Comparison of ENCODE assay signal across 7 cellular contexts in genomic region chr2:110316051-110316865, GRCh38.
A peak's percentile ranks its signal among the peaks of the same experiment; 100 is the strongest.
DNase-seq lines count a peak whose midpoint lies in the region; ATAC-seq, FAIRE-seq and TF ChIP-seq lines count a peak whose summit lies in the region.
"Not testable (repeated sequence)": the region's sequence is repeated elsewhere in the genome, so short reads cannot be mapped to it uniquely, and the experiment has no call there.

No MANE protein-coding gene starts in this region.

- H3K9me3 Mint-ChIP-seq in GM23338 = not testable (repeated sequence)

- not testable (repeated sequence) for H3F3A ChIP-seq in GM23338 (replicated peaks; ENCODE audit: low read depth)

- not testable (repeated sequence) for FAIRE-seq in pancreas (lab: Jason Lieb, UNC)

- not testable (repeated sequence) for TF ChIP-seq POLR2A in body of pancreas (IDR thresholded peaks at IDR 0.05); gastroesophageal sphincter (IDR thresholded peaks at IDR 0.05)

- H3K4me1 ChIP-seq in GM23338 (ENCODE audit: insufficient read depth); body of pancreas; gastroesophageal sphincter; left lung; pancreas; aorta (ENCODE audit: control insufficient read depth in 1 of 2, insufficient read depth in 2 of 2, low read length in 2 of 2): not testable (repeated sequence)

- intact Hi-C loops in body of pancreas (cut with DNase I); left cardiac atrium (cut with DNase I); left lung (cut with DNase I); pancreas (cut with DNase I); aorta (cut with DNase I): not testable (repeated sequence)

- H3K4me2 ChIP-seq in GM23338 = not testable (repeated sequence)

- H3K9me3 ChIP-seq in body of pancreas; gastroesophageal sphincter; left lung; pancreas; aorta (ENCODE audit: control insufficient read depth, low read length): not testable (repeated sequence)

- not testable (repeated sequence) for H3K27ac ChIP-seq in GM23338 (ENCODE audit: low read depth); body of pancreas; gastroesophageal sphincter; left lung; pancreas; aorta (ENCODE audit: low read depth in 1 of 2, low read length in 2 of 2)

- H3K4me3 Mint-ChIP-seq in GM23338 = not testable (repeated sequence)

- DNase-seq in GM23338 (ENCODE audit: low spot score); body of pancreas; left cardiac atrium; left lung; pancreas; aorta: not testable (repeated sequence)

- H3K27ac Mint-ChIP-seq in GM23338 = not testable (repeated sequence)

- no CpG with 5 or more reads among the region's 10 CpGs for WGBS in body of pancreas, 2 donors
- WGBS in gastroesophageal sphincter (ENCODE audit: low coverage in 1 of 2), 2 donors = no CpG with 5 or more reads among the region's 10 CpGs
- no CpG with 5 or more reads among the region's 10 CpGs for WGBS in pancreas, 2 donors
- WGBS in aorta, 2 donors = no CpG with 5 or more reads among the region's 10 CpGs

- not testable (repeated sequence) for TF ChIP-seq CTCF in GM23338 (conservative IDR thresholded peaks at IDR 0.05; ENCODE audit: low read depth in 2 of 2); body of pancreas (IDR thresholded peaks at IDR 0.05); gastroesophageal sphincter (IDR thresholded peaks at IDR 0.05); left lung (IDR thresholded peaks at IDR 0.05); pancreas (IDR thresholded peaks at IDR 0.05)

- H3K36me3 Mint-ChIP-seq in GM23338 (ENCODE audit: low read depth) = not testable (repeated sequence)

- not testable (repeated sequence) for H3K27me3 Mint-ChIP-seq in GM23338 (ENCODE audit: insufficient read depth, low read depth, poor library complexity)

- H4K20me1 ChIP-seq in GM23338 (replicated peaks; ENCODE audit: insufficient read depth) = not testable (repeated sequence)

- H2AFZ ChIP-seq in GM23338 = not testable (repeated sequence)

- not testable (repeated sequence) for H3K36me3 ChIP-seq in GM23338 (ENCODE audit: insufficient read depth); body of pancreas (replicated peaks in 1 of 2; ENCODE audit: insufficient read depth in 1 of 2, low read depth in 2 of 2); gastroesophageal sphincter; left lung; pancreas; aorta (ENCODE audit: control insufficient read depth in 1 of 2, insufficient read depth in 2 of 2, low read length in 1 of 2)

- H3K79me2 ChIP-seq in GM23338 (replicated peaks; ENCODE audit: insufficient read depth) = not testable (repeated sequence)

- not testable (repeated sequence) for H3K4me1 Mint-ChIP-seq in GM23338

- not testable (repeated sequence) for TF ChIP-seq EP300 in gastroesophageal sphincter (IDR thresholded peaks at IDR 0.05)

- not testable (repeated sequence) for H3K9me2 ChIP-seq in GM23338 (ENCODE audit: insufficient read depth)

- H3K4me3 ChIP-seq in GM23338; body of pancreas; gastroesophageal sphincter; left lung; pancreas; aorta (ENCODE audit: low read length in 2 of 2): not testable (repeated sequence)

- H3K27me3 ChIP-seq in GM23338 (ENCODE audit: insufficient read depth); body of pancreas; gastroesophageal sphincter; left lung; pancreas; aorta (ENCODE audit: control insufficient read depth in 1 of 2, insufficient read depth in 2 of 2, low read length in 1 of 2): not testable (repeated sequence)

- peak; percentile 85 for ATAC-seq in GM23338
- ATAC-seq in body of pancreas = peak; percentile 68
- peak; percentile 82 for ATAC-seq in gastroesophageal sphincter
- peak; percentile 91 to 93 for ATAC-seq in left cardiac atrium
- ATAC-seq in left lung = peak; percentile 70
- ATAC-seq in pancreas = peak; percentile 56 to 63 (median 62)
- peak; percentile 77 for ATAC-seq in aorta (ENCODE audit: low FRiP score)
